Comparison of ENCODE assay signal across 11 cellular contexts in genomic region chr7:158649279-158649678, GRCh38. TPM values are rescaled to one million over a fixed set of nuclear protein-coding genes. Genes with fewer than 3 reads are reported as not detected.
DNase-seq lines count a peak whose midpoint lies in the region; ATAC-seq and TF ChIP-seq lines count a peak whose summit lies in the region.
"Had no signal": no experiment of that assay in that cellular context is flagged by ENCODE, and none has a peak within 500 bp of the region (broad histone marks: within the 10 kb centered on the region; RNA-seq: fewer than 3 reads in every experiment).

No MANE protein-coding gene starts in this region.

- no peaks in the 10 kb centered on the region for H3K27me3 ChIP-seq in suprapubic skin
- H3K27me3 ChIP-seq: neutrophil had no signal

- TF ChIP-seq CTCF in epithelial cell of esophagus (IDR thresholded peaks at IDR 0.05; ENCODE audit: insufficient read depth, low read depth, low read length, missing control alignments) (no peak), osteocyte (IDR thresholded peaks at IDR 0.05) (no peak), suprapubic skin (IDR thresholded peaks at IDR 0.05) (no peak)

- H3K9me3 ChIP-seq in suprapubic skin: no peaks in the 10 kb centered on the region
- H3K9me3 ChIP-seq: neutrophil had no signal

- H3K36me3 Mint-ChIP-seq in osteocyte (ENCODE audit: unreplicated experiment): peaks cover 9% of the 10 kb centered on the region

- peak overlapping the region; percentile 79 for H3K27ac Mint-ChIP-seq in osteocyte (ENCODE audit: unreplicated experiment)

- H3K4me1 Mint-ChIP-seq in osteocyte (ENCODE audit: unreplicated experiment): peaks cover 35% of the 10 kb centered on the region

- H3K9me3 Mint-ChIP-seq in osteocyte (ENCODE audit: unreplicated experiment): no peaks in the 10 kb centered on the region

- peaks cover 3% of the 10 kb centered on the region for H3K4me1 ChIP-seq in suprapubic skin

- TF ChIP-seq EP300 in suprapubic skin (IDR thresholded peaks at IDR 0.05): no peak

- 28% methylated on average over 2 of the region's 2 CpGs for WGBS in suprapubic skin

- H3K4me3 Mint-ChIP-seq in osteocyte (ENCODE audit: unreplicated experiment): no peak overlapping the region

- no peaks in the 10 kb centered on the region for H3K27me3 Mint-ChIP-seq in osteocyte (ENCODE audit: unreplicated experiment)

- peaks cover 22% of the 10 kb centered on the region for H3K36me3 ChIP-seq in suprapubic skin

- peak; percentile 44 for DNase-seq in DMS 273 treated with DMSO at 0.1 percent for 48 hours (lab: John Stamatoyannopoulos, UW)
- peak; percentile 11 for DNase-seq in NCI-H774 (lab: John Stamatoyannopoulos, UW)
- DNase-seq in epithelial cell of esophagus (ENCODE audit: low read depth): peak; percentile 85
- no peak for DNase-seq in osteocyte (ENCODE audit: extremely low spot score, unreplicated experiment)
- DNase-seq in suprapubic skin (ENCODE audit: low spot score in 2 of 2): no peak
- DNase-seq: activated effector memory CD4-positive, alpha-beta T cell treated with Interleukin-2 at 50 U/mL for 16 hours; NCI-H2081 had no signal

- no peak overlapping the region for H3K27ac ChIP-seq in suprapubic skin
- H3K27ac ChIP-seq: neutrophil had no signal

- H3K4me3 ChIP-seq in epithelial cell of esophagus (ENCODE audit: low read length) (no peak overlapping the region), suprapubic skin (no peak overlapping the region)

- TF ChIP-seq POLR2A in suprapubic skin (IDR thresholded peaks at IDR 0.05): no peak

- no peak for ATAC-seq in HG02610 (IDR thresholded peaks at IDR 0.05; ENCODE audit: unreplicated experiment)
- no peak for ATAC-seq in GM18861 (IDR thresholded peaks at IDR 0.05; ENCODE audit: unreplicated experiment)
- no peak for ATAC-seq in activated CD4-positive, CD25-positive, alpha-beta regulatory T cell treated with anti-CD3 and anti-CD28 coated beads, Interleukin-2, amount 50 U/mL, for 24 hours

RNA-seq across cellular contexts. Expression of gene NCAPG2, which starts 55.3 kb away (rescaled TPM):
- total RNA-seq in osteocyte (17.9 and 19.9 TPM in 2 replicates), suprapubic skin (10 to 100 TPM in 1 of 4 donors, 1 to 10 TPM in 3; 5.6 to 11.4 (median 7.2) TPM)

Comparison
In these comparisons a context has a peak if more than half of its experiments do, and no peak if none do; other contexts are left out.
1. DNase-seq: peak in DMS 273 treated with DMSO at 0.1 percent for 48 hours (single experiment), NCI-H774 (single experiment) and epithelial cell of esophagus (single experiment); none in osteocyte (single experiment) and suprapubic skin (0 of 2).